ENCODE assay signal across 1 cellular context in the genomic region with DNA sequence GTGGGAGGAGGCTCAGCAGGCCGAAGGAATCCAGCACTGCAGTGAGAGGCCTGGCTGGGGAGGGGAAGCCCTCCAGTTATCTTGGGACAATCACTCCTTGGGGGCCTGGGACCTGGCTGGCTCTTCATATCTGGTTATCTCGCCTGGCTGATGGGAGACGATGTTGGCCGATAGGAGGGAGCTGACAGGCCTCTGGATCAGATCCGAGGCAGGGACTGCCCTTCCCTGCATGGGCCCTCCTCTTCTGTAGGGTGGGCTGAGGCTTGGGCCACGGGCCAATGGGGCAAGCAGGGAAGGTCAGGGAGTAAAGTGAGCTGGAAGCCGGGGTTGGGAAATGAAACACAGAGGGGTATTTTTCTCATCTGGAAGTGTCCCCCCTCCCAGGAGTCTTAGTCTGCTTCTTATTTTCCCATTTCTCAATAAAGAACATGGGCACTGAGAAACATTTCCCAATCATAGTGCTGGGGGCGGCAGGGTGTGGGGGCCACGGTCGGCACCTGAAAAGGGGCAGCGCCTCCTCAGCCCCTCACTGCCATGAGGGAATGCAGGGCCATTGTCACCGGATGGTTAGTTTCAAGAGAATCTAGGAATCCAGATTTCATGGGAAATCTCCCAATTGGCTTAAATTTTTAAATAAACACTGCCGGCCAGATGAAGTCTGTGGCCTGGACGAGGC.
TF ChIP-seq lines count a peak whose summit lies in the region.

No MANE protein-coding gene starts in this region.

TF ChIP-seq in IMR-90, 13 proteins besides CTCF, POLR2A, EP300 and RAD21:
- TF ChIP-seq CEBPB (IDR thresholded peaks at IDR 0.05; ENCODE audit: low read depth, low read length) (0 out of 2 replicates have a peak, but pooled peaks have one; percentile 17), RCOR1 (IDR thresholded peaks at IDR 0.05; ENCODE audit: insufficient replicate concordance, low read length) (no peak), MAZ (IDR thresholded peaks at IDR 0.05; ENCODE audit: borderline replicate concordance, low read depth, low read length) (peak; percentile 49; the same call in 1 of the 2 replicates), CHD1 (IDR thresholded peaks at IDR 0.05; ENCODE audit: low read depth, low read length) (no peak), BHLHE40 (IDR thresholded peaks at IDR 0.05; ENCODE audit: low read depth, low read length) (no peak)
